Comparison of ENCODE assay signal across 1 cellular context in the genomic region with DNA sequence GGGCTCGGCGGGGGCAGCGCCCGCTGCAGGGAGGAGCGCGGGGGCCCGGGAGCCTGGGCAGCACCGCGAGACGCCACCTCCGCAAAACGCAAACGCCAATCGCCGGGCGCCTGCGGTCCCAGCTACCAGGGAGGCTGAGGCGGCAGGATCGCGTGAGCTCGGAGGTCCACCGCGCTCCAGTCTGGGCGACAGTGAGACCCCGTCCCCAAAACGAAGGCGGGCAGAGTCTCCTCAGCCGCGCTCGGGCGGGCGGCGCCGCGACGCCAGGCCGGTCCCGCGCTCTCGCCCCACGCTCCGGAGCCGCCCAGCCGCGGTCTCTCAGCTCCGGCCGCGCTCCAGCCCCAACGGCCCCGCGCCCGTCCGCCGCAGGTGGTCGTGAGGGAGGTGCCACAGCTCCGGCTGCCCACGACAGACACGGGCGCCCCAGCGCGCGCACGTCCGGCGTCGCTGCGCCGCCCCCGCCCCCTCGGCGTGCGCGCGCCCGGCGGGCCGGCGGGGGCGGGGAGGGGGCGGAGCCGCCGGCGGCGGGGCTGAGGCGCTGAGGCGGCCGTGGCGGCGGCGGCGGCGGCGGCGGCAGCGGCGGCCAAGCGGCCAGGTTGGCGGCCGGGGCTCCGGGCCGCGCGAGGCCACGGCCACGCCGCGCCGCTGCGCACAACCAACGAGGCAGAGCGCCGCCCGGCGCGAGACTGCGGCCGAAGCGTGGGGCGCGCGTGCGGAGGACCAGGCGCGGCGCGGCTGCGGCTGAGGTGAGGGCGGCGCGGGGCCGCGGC.
TF ChIP-seq lines count a peak whose summit lies in the region.

A gene with protein sequence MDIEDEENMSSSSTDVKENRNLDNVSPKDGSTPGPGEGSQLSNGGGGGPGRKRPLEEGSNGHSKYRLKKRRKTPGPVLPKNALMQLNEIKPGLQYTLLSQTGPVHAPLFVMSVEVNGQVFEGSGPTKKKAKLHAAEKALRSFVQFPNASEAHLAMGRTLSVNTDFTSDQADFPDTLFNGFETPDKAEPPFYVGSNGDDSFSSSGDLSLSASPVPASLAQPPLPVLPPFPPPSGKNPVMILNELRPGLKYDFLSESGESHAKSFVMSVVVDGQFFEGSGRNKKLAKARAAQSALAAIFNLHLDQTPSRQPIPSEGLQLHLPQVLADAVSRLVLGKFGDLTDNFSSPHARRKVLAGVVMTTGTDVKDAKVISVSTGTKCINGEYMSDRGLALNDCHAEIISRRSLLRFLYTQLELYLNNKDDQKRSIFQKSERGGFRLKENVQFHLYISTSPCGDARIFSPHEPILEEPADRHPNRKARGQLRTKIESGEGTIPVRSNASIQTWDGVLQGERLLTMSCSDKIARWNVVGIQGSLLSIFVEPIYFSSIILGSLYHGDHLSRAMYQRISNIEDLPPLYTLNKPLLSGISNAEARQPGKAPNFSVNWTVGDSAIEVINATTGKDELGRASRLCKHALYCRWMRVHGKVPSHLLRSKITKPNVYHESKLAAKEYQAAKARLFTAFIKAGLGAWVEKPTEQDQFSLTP (plus strand): TSS at position 533 of the 770 bp plus-strand sequence. CDS start 97,077 bp downstream, outside the sequence.

TF ChIP-seq in HEK293, 187 proteins besides CTCF, POLR2A, EP300 and RAD21 (continued from another document and continues in another):
- no peak for TF ChIP-seq ZNF544 (tag by site-specific recombination; IDR thresholded peaks at IDR 0.05)
- no peak for TF ChIP-seq ZFP37 (tag by site-specific recombination; IDR thresholded peaks at IDR 0.05)
- TF ChIP-seq ZNF311 (tag by site-specific recombination; IDR thresholded peaks at IDR 0.05; ENCODE audit: borderline replicate concordance) = no peak
- TF ChIP-seq SP3 (tag by site-specific recombination; IDR thresholded peaks at IDR 0.05) = no peak
- peak; percentile 41; the same call in 1 of the 2 replicates for TF ChIP-seq ZNF184 (tag by site-specific recombination; IDR thresholded peaks at IDR 0.05)
- TF ChIP-seq ZNF404 (tag by site-specific recombination; IDR thresholded peaks at IDR 0.05) = no peak
- TF ChIP-seq, protein P1, sequence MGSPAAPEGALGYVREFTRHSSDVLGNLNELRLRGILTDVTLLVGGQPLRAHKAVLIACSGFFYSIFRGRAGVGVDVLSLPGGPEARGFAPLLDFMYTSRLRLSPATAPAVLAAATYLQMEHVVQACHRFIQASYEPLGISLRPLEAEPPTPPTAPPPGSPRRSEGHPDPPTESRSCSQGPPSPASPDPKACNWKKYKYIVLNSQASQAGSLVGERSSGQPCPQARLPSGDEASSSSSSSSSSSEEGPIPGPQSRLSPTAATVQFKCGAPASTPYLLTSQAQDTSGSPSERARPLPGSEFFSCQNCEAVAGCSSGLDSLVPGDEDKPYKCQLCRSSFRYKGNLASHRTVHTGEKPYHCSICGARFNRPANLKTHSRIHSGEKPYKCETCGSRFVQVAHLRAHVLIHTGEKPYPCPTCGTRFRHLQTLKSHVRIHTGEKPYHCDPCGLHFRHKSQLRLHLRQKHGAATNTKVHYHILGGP (tag by site-specific recombination; IDR thresholded peaks at IDR 0.05) = no peak
- no peak for TF ChIP-seq ZNF600 (tag by site-specific recombination; IDR thresholded peaks at IDR 0.05)
- TF ChIP-seq ZNF2 (tag by site-specific recombination; IDR thresholded peaks at IDR 0.05) = no peak
- no peak for TF ChIP-seq ZNF747 (tag by site-specific recombination; IDR thresholded peaks at IDR 0.05)
- no peak for TF ChIP-seq ZEB2 (tag by site-specific recombination; IDR thresholded peaks at IDR 0.05)
- no peak for TF ChIP-seq HOXD13 (CRISPR knock-in tag; IDR thresholded peaks at IDR 0.05; ENCODE audit: borderline replicate concordance)
- no peak for TF ChIP-seq ZNF518A (tag by site-specific recombination; conservative IDR thresholded peaks at IDR 0.05; ENCODE audit: low read depth)
- TF ChIP-seq ZNF677 (tag by site-specific recombination; IDR thresholded peaks at IDR 0.05) = peak; percentile 53; the same call in 1 of the 2 replicates
- TF ChIP-seq IKZF3 (tag by site-specific recombination; IDR thresholded peaks at IDR 0.05) = 0 out of 2 replicates have a peak, but pooled peaks have one; percentile 16
- TF ChIP-seq ZNF654 (tag by site-specific recombination; IDR thresholded peaks at IDR 0.05; ENCODE audit: low read depth) = no peak
- TF ChIP-seq ZBTB6 (tag by site-specific recombination; IDR thresholded peaks at IDR 0.05) = peak; percentile 45; the same call in 1 of the 2 replicates
- no peak for TF ChIP-seq ZNF571 (tag by site-specific recombination; IDR thresholded peaks at IDR 0.05)
- TF ChIP-seq ZNF18 (tag by site-specific recombination; IDR thresholded peaks at IDR 0.05) = no peak
- TF ChIP-seq KLF16 (tag by site-specific recombination; IDR thresholded peaks at IDR 0.05) = no peak
- no peak for TF ChIP-seq ZNF692 (tag by site-specific recombination; IDR thresholded peaks at IDR 0.05)
- no peak for TF ChIP-seq ZNF777 (tag by site-specific recombination; IDR thresholded peaks at IDR 0.05; ENCODE audit: borderline replicate concordance)
- TF ChIP-seq ZBTB21 (tag by site-specific recombination; IDR thresholded peaks at IDR 0.05) = no peak
- TF ChIP-seq ZBTB17 (tag by site-specific recombination; IDR thresholded peaks at IDR 0.05) = no peak
- no peak for TF ChIP-seq ZNF830 (tag by site-specific recombination; IDR thresholded peaks at IDR 0.05; ENCODE audit: low read depth)
- TF ChIP-seq, protein P2, sequence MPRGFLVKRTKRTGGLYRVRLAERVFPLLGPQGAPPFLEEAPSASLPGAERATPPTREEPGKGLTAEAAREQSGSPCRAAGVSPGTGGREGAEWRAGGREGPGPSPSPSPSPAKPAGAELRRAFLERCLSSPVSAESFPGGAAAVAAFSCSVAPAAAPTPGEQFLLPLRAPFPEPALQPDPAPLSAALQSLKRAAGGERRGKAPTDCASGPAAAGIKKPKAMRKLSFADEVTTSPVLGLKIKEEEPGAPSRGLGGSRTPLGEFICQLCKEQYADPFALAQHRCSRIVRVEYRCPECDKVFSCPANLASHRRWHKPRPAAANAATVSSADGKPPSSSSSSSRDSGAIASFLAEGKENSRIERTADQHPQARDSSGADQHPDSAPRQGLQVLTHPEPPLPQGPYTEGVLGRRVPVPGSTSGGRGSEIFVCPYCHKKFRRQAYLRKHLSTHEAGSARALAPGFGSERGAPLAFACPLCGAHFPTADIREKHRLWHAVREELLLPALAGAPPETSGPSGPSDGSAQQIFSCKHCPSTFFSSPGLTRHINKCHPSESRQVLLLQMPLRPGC (tag by site-specific recombination; IDR thresholded peaks at IDR 0.05) = no peak
- TF ChIP-seq ZNF302 (tag by site-specific recombination; IDR thresholded peaks at IDR 0.05; ENCODE audit: low read depth) = no peak
- no peak for TF ChIP-seq KLF1 (tag by site-specific recombination; IDR thresholded peaks at IDR 0.05)
- TF ChIP-seq KLF17 (tag by site-specific recombination; IDR thresholded peaks at IDR 0.05) = no peak
- TF ChIP-seq ZNF366 (tag by site-specific recombination; conservative IDR thresholded peaks at IDR 0.05) = no peak
- no peak for TF ChIP-seq YY2 (tag by site-specific recombination; IDR thresholded peaks at IDR 0.05)
- no peak for TF ChIP-seq ZNF274 (IDR thresholded peaks at IDR 0.05; ENCODE audit: low read length)
- TF ChIP-seq ZNF274 (tag by site-specific recombination; IDR thresholded peaks at IDR 0.05; ENCODE audit: borderline replicate concordance) = no peak
- no peak for TF ChIP-seq GLI4 (tag by site-specific recombination; IDR thresholded peaks at IDR 0.05)
- no peak for TF ChIP-seq ZNF768 (tag by site-specific recombination; IDR thresholded peaks at IDR 0.05)
- TF ChIP-seq GFI1B (tag by site-specific recombination; IDR thresholded peaks at IDR 0.05) = no peak
- no peak for TF ChIP-seq ZSCAN16 (tag by site-specific recombination; IDR thresholded peaks at IDR 0.05)
- TF ChIP-seq, protein P3, sequence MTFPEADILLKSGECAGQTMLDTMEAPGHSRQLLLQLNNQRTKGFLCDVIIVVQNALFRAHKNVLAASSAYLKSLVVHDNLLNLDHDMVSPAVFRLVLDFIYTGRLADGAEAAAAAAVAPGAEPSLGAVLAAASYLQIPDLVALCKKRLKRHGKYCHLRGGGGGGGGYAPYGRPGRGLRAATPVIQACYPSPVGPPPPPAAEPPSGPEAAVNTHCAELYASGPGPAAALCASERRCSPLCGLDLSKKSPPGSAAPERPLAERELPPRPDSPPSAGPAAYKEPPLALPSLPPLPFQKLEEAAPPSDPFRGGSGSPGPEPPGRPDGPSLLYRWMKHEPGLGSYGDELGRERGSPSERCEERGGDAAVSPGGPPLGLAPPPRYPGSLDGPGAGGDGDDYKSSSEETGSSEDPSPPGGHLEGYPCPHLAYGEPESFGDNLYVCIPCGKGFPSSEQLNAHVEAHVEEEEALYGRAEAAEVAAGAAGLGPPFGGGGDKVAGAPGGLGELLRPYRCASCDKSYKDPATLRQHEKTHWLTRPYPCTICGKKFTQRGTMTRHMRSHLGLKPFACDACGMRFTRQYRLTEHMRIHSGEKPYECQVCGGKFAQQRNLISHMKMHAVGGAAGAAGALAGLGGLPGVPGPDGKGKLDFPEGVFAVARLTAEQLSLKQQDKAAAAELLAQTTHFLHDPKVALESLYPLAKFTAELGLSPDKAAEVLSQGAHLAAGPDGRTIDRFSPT (tag by site-specific recombination; IDR thresholded peaks at IDR 0.05) = no peak
